ENCODE assay signal across 34 cellular contexts in genomic region chr13:93037780-93038179, GRCh38.
"Had no signal": no experiment of that assay in that cellular context is flagged by ENCODE, and none has a peak within 500 bp of the region (broad histone marks: within the 10 kb centered on the region; RNA-seq: fewer than 3 reads in every experiment).

No MANE protein-coding gene starts in this region.

- H3K27me3 ChIP-seq: MG63 had no signal

- H3K36me3 ChIP-seq: MG63 had no signal

- H3K4me3 ChIP-seq: MG63 had no signal

- DNase-seq: Karpas-422, Kasumi-1, MG63, MM.1S, MV-4-11, NCI-H1048, NCI-H1092, NCI-H1092 treated with DMSO at 0.1 percent for 48 hours, NCI-H1105, NCI-H1105 treated with DMSO at 0.1 percent for 48 hours, NCI-H1417, NCI-H1417 treated with DMSO at 0.1 percent for 48 hours, NCI-H1436, NCI-H1436 treated with DMSO at 0.1 percent for 48 hours, NCI-H146, NCI-H1694, NCI-H1694 treated with DMSO at 0.1 percent for 48 hours, NCI-H187, NCI-H187 treated with DMSO at 0.1 percent for 48 hours, NCI-H1930, NCI-H2029, NCI-H2029 treated with DMSO at 0.1 percent for 48 hours, NCI-H2081, NCI-H2081 treated with DMSO at 0.1 percent for 48 hours, NCI-H2107, NCI-H2171, NCI-H2171 treated with DMSO at 0.1 percent for 48 hours, NCI-H2227 treated with DMSO at 0.1 percent for 48 hours, NCI-H226, NCI-H345, NCI-H446, NCI-H446 treated with DMSO at 0.1 percent for 48 hours, NCI-H510A, NCI-H510A treated with DMSO at 0.1 percent for 48 hours had no signal

- H3K9me3 ChIP-seq: MG63 had no signal
